Comparison of ENCODE assay signal across 1 cellular context in genomic region chr19:46839752-46840151, GRCh38.
TF ChIP-seq lines count a peak whose summit lies in the region.

No MANE protein-coding gene starts in this region.

TF ChIP-seq in SK-N-SH treated with all-trans-retinoic acid at 6 μM for 48 hours, 23 proteins besides CTCF, POLR2A, EP300 and RAD21 (continued from another document):
- TF ChIP-seq POU6F1 (CRISPR knock-in tag; IDR thresholded peaks at IDR 0.05; ENCODE audit: borderline replicate concordance, low read depth) (no peak), BACH2 (CRISPR knock-in tag; IDR thresholded peaks at IDR 0.05; ENCODE audit: borderline replicate concordance) (no peak), CREB5 (CRISPR knock-in tag; IDR thresholded peaks at IDR 0.05; ENCODE audit: low read depth) (no peak), PPARA (CRISPR knock-in tag; IDR thresholded peaks at IDR 0.05; ENCODE audit: borderline replicate concordance) (no peak), ISL1 (CRISPR knock-in tag; IDR thresholded peaks at IDR 0.05) (no peak), TCF4 (CRISPR knock-in tag; IDR thresholded peaks at IDR 0.05; ENCODE audit: borderline replicate concordance) (no peak), CSDC2 (CRISPR knock-in tag; IDR thresholded peaks at IDR 0.05) (no peak), ZNF565 (CRISPR knock-in tag; conservative IDR thresholded peaks at IDR 0.05; ENCODE audit: low read depth) (no peak)
